8 cellular contexts compared by ENCODE assay signal in genomic region chr4:42397256-42397634, GRCh38. TPM values are rescaled to one million over a fixed set of nuclear protein-coding genes. Genes with fewer than 3 reads are reported as not detected.
A peak's percentile ranks its signal among the peaks of the same experiment; 100 is the strongest.
DNase-seq lines count a peak whose midpoint lies in the region; ATAC-seq and TF ChIP-seq lines count a peak whose summit lies in the region.

SHISA3 (plus strand) TSS chr4:42397488; CDS start chr4:42398057, 569 bp downstream.

- TF ChIP-seq POLR2A in stomach (IDR thresholded peaks at IDR 0.05), result no peak

- H3K9me3 ChIP-seq in adipocyte (ENCODE audit: control insufficient read depth, low read length) (peaks cover 3% of the 10 kb centered on the region), stomach (no peaks in the 10 kb centered on the region)

- intact Hi-C loops in stomach (cut with DNase I; ENCODE audit: low total_unique reads), result no loop called here

- peaks cover 27% of the 10 kb centered on the region for H3K27me3 ChIP-seq in adipocyte (replicated peaks; ENCODE audit: control insufficient read depth, insufficient read depth, low read length)
- H3K27me3 ChIP-seq in stomach, result peaks cover 0 to 84% (median 44%) of the 10 kb centered on the region in 3 donors

- H3K27ac ChIP-seq in stomach, result peak within 1 kb of the TSS in 3 of 5 donors; percentile 8 to 49 (median 20)

- no peak for TF ChIP-seq EP300 in stomach (IDR thresholded peaks at IDR 0.05)

- 0 to 2% (median 1%) methylated on average over 16 to 31 of the region's 31 CpGs for WGBS in stomach, 5 donors

- H3K4me3 ChIP-seq in LNCaP clone FGC (ENCODE audit: low read depth, low read length) (peak within 1 kb of the TSS; percentile 51), adipocyte (ENCODE audit: low read length) (peak within 1 kb of the TSS; percentile 74), stomach (peak within 1 kb of the TSS; percentile 49 to 68 (median 55))

- ATAC-seq in GM21447 (IDR thresholded peaks at IDR 0.05; ENCODE audit: unreplicated experiment) (peak; percentile 66), HG03457 (IDR thresholded peaks at IDR 0.05; ENCODE audit: unreplicated experiment) (no peak)

- H3K4me1 ChIP-seq in adipocyte (ENCODE audit: control insufficient read depth, insufficient read depth, low read length) (peaks cover 21% of the 10 kb centered on the region), stomach (peaks cover 29 to 33% (median 31%) of the 10 kb centered on the region in 4 donors)

- peak within 1 kb of the TSS; percentile 25 for H3K9ac ChIP-seq in adipocyte (ENCODE audit: low read length)

- H3K36me3 ChIP-seq in adipocyte (ENCODE audit: control insufficient read depth, insufficient read depth, low read length, severe bottlenecking) (no peaks in the 10 kb centered on the region), stomach (no peaks in the 10 kb centered on the region)

- TF ChIP-seq CTCF in LNCaP clone FGC (IDR thresholded peaks at IDR 0.05; ENCODE audit: control insufficient read depth, extremely low read depth, insufficient read depth) (no peak), stomach (IDR thresholded peaks at IDR 0.05) (no peak)

- DNase-seq in Daoy (ENCODE audit: low read depth) (peak; percentile 54), LNCaP clone FGC (ENCODE audit: low read depth) (no peak), adipocyte (ENCODE audit: low read depth) (peak; percentile 5), islet precursor cell (peak; percentile 79), stomach (no peak), superior temporal gyrus (ENCODE audit: extremely low spot score) (no peak)

RNA-seq across cellular contexts. Expression of gene SHISA3, which starts in this region (rescaled TPM):
- total RNA-seq in Daoy (2014; rRNA removed; shearing (Covaris generic)), result 3.1 and 4.3 TPM in 2 replicates
- total RNA-seq in stomach, result 1 to 10 TPM; 1.2 to 8.4 (median 4.9) TPM
- 1 to 10 TPM in 1 of 3 donors, under 1 TPM in 1, not detected in 1; 0.44 to 1.5 TPM for polyA plus RNA-seq in stomach

Comparison
In these comparisons a context has a peak if more than half of its experiments do, and no peak if none do; other contexts are left out.
1. DNase-seq: peak in Daoy (single experiment), adipocyte (single experiment) and islet precursor cell (single experiment); none in LNCaP clone FGC (single experiment), stomach (single experiment) and superior temporal gyrus (single experiment).
2. Peak in every context shown above with its lines, with median percentiles within 50 percentile points of each other: H3K4me3 ChIP-seq.